33 cellular contexts compared by ENCODE assay signal in the genomic region with DNA sequence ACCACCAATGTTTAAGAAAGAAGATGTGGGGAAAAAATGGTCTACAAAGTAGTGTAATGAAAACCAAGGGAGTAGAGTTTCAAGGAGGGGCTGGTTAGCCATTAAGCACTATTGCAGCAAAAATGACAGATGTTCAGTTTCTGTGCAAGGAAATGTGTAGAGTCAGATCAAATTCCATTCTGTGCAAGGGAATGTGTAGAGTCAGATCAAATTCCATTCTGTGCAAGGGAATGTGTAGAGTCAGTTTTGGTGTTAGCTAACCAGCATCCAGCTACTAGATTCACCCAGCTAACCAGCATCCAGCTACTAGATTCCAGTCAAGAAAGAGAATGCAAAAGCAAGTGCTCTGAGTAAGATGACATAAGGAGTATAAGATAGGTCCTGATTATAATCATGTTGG.
"Had no signal": no experiment of that assay in that cellular context is flagged by ENCODE, and none has a peak within 500 bp of the region (broad histone marks: within the 10 kb centered on the region; RNA-seq: fewer than 3 reads in every experiment).

No MANE protein-coding gene starts in this region.

- H3K9me3 ChIP-seq: breast epithelium, esophagus squamous epithelium, gastroesophageal sphincter, left ventricle myocardium inferior, neutrophil, ovary, sigmoid colon, uterus had no signal

- H3K4me1 ChIP-seq: breast epithelium, esophagus squamous epithelium, gastroesophageal sphincter, left ventricle myocardium inferior, sigmoid colon, uterus had no signal

- DNase-seq: activated CD4-positive, alpha-beta memory T cell treated with anti-CD3 and anti-CD28 coated beads, Interleukin-2, amount 10 ng/mL, durations not matched to agents 7 days and 5 days; activated CD4-positive, alpha-beta T cell treated with anti-CD3 and anti-CD28 coated beads for 1 hour; activated CD4-positive, alpha-beta T cell treated with anti-CD3 and anti-CD28 coated beads, Interleukin-2, amount 10 ng/mL, durations not matched to agents 7 days and 5 days; activated CD8-positive, alpha-beta memory T cell treated with anti-CD3 and anti-CD28 coated beads, Interleukin-2, amount 50 U/mL, for 48 hours; activated gamma-delta T cell; activated naive CD4-positive, alpha-beta T cell treated with anti-CD3 and anti-CD28 coated beads, Interleukin-2, amount 50 U/mL, for 16 hours; activated T-cell treated with anti-CD3 and anti-CD28 coated beads, Interleukin-2, amount 50 U/mL, for 24 hours; amniotic stem cell; central memory CD4-positive, alpha-beta T cell; dermis blood vessel endothelial cell; effector CD8-positive, alpha-beta T cell; esophagus squamous epithelium; head of caudate nucleus; hippocampal formation; immature natural killer cell; left ventricle myocardium inferior; naive B cell; nephron progenitor cell; ovary; retina; sigmoid colon; small intestine; stimulated activated CD4-positive, alpha-beta T cell treated with anti-CD3 and anti-CD28 coated beads, Interleukin-1b, Interleukin-23, amount 100 ng/mL, for 48 hours; stimulated activated CD4-positive, alpha-beta T cell treated with anti-CD3 and anti-CD28 coated beads, Interleukin-4, amount 100 ng/mL, for 4 hours; stimulated activated CD8-positive, alpha-beta memory T cell treated with anti-CD3 and anti-CD28 coated beads, Interleukin-4, amount 100 ng/mL, for 48 hours; stimulated activated naive CD8-positive, alpha-beta T cell treated with anti-CD3 and anti-CD28 coated beads, Interleukin-15, amount 100 ng/mL, for 72 hours; substantia nigra; T-helper 2 cell; uterus had no signal

- H3K4me3 ChIP-seq: breast epithelium, esophagus squamous epithelium, gastroesophageal sphincter, left ventricle myocardium inferior, ovary, sigmoid colon, uterus had no signal

- H3K27ac ChIP-seq: breast epithelium, epithelial cell of prostate, esophagus squamous epithelium, gastroesophageal sphincter, left ventricle myocardium inferior, neutrophil, ovary, sigmoid colon, uterus had no signal

- H3K27me3 ChIP-seq: breast epithelium, esophagus squamous epithelium, gastroesophageal sphincter, neutrophil, ovary, sigmoid colon, uterus had no signal

- H3K36me3 ChIP-seq: breast epithelium, esophagus squamous epithelium, gastroesophageal sphincter, left ventricle myocardium inferior, neutrophil, ovary, sigmoid colon, uterus had no signal
